In the genomic region with DNA sequence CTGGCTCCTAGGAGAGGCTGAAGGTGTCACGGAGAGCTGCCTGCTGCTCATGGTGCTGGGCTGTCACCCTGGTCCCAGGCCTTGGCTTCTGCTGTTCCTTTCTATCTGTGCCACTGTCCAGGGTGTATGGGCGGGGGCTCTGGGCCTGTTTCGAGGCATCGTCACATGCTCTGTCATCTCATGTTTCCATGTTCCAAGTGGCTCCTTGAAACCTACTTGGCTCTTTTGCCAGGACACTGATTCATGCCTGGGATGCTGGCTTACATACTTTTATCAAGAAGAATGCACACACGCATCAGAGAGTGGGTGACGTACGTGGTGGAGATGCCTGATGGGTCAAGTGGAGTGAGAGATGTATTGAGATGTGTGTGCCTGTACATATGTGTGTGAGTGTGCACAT, we compare ENCODE assay signal across 18 cellular contexts.
"Had no signal": no experiment of that assay in that cellular context is flagged by ENCODE, and none has a peak within 500 bp of the region (broad histone marks: within the 10 kb centered on the region; RNA-seq: fewer than 3 reads in every experiment).

No MANE protein-coding gene starts in this region.

- H3K27ac ChIP-seq: adrenal gland, esophagus muscularis mucosa, left lung, thyroid gland, VCaP had no signal

- DNase-seq: activated CD4-positive, alpha-beta T cell treated with anti-CD3 and anti-CD28 coated beads, Interleukin-2, amount 50 U/mL, for 1 hour; activated CD4-positive, CD25-positive, alpha-beta regulatory T cell treated with anti-CD3 and anti-CD28 coated beads, Interleukin-2, amount 50 U/mL, for 72 hours; activated effector memory CD4-positive, alpha-beta T cell treated with anti-CD3 and anti-CD28 coated beads, Interleukin-2, amount 50 U/mL, for 16 hours; activated T-cell treated with anti-CD3 and anti-CD28 coated beads, Interleukin-2, amount 50 U/mL, for 72 hours; adrenal gland; effector CD8-positive, alpha-beta T cell; foreskin melanocyte; left lung; nucleus accumbens; retina; stimulated activated CD4-positive, alpha-beta T cell treated with anti-CD3 and anti-CD28 coated beads, Interleukin-12 subunit alpha, Interleukin-12 subunit beta, amount 100 ng/mL, for 4 hours; stimulated activated CD4-positive, alpha-beta T cell treated with anti-CD3 and anti-CD28 coated beads, Interleukin-1b, Interleukin-23, amount 100 ng/mL, for 48 hours; stimulated activated CD8-positive, alpha-beta memory T cell treated with anti-CD3 and anti-CD28 coated beads, Interleukin-4, amount 100 ng/mL, for 48 hours; stimulated activated naive CD4-positive, alpha-beta T cell; T-helper 2 cell; thyroid gland had no signal

- H3K9me3 ChIP-seq: adrenal gland, thyroid gland had no signal

- H3K4me1 ChIP-seq: adrenal gland, esophagus muscularis mucosa, left lung, thyroid gland had no signal

- H3K36me3 ChIP-seq: adrenal gland, esophagus muscularis mucosa, left lung, thyroid gland had no signal

- ATAC-seq: activated T-cell treated with anti-CD3 and anti-CD28 coated beads, Interleukin-2, amount 50 U/mL, for 72 hours; left lung had no signal

- H3K4me3 ChIP-seq: adrenal gland, esophagus muscularis mucosa, left lung, thyroid gland had no signal

- H3K27me3 ChIP-seq: adrenal gland, esophagus muscularis mucosa, left lung, thyroid gland had no signal
